9 cellular contexts compared by ENCODE assay signal in genomic region chr7:96685353-96685752, GRCh38. TPM values are rescaled to one million over a fixed set of nuclear protein-coding genes. Genes with fewer than 3 reads are reported as not detected.
DNase-seq lines count a peak whose midpoint lies in the region; ATAC-seq and TF ChIP-seq lines count a peak whose summit lies in the region.
"Had no signal": no experiment of that assay in that cellular context is flagged by ENCODE, and none has a peak within 500 bp of the region (broad histone marks: within the 10 kb centered on the region; RNA-seq: fewer than 3 reads in every experiment).

No MANE protein-coding gene starts in this region.

- ATAC-seq in GM19372 (IDR thresholded peaks at IDR 0.05; ENCODE audit: low read depth, unreplicated experiment): peak; percentile 60
- peak; percentile 85 for ATAC-seq in HG02852 (IDR thresholded peaks at IDR 0.05; ENCODE audit: unreplicated experiment)
- peak; percentile 68 for ATAC-seq in HG03571 (IDR thresholded peaks at IDR 0.05; ENCODE audit: unreplicated experiment)
- ATAC-seq in left ventricle myocardium superior: no peak

- TF ChIP-seq CTCF in GM12865 (IDR thresholded peaks at IDR 0.05; ENCODE audit: insufficient read depth, low read depth, low read length, missing control alignments) (no peak), foreskin fibroblast (IDR thresholded peaks at IDR 0.05; ENCODE audit: low read depth, low read length) (no peak)

- H3K4me3 ChIP-seq in GM12865 (ENCODE audit: low read depth, low read length) (no peak overlapping the region), foreskin fibroblast (ENCODE audit: low read depth in 1 of 2, low read length in 2 of 2) (no peak overlapping the region)

- intact Hi-C loops in left ventricle myocardium superior (cut with micrococcal nuclease): no loop called here

- DNase-seq in GM12865 (ENCODE audit: low read depth) (peak; percentile 38), GM19240 (ENCODE audit: insufficient read length, low spot score) (no peak), left ventricle myocardium superior (no peak), COLO668 (lab: John Stamatoyannopoulos, UW; ENCODE audit: unreplicated experiment) (no peak), foreskin fibroblast (no peak)
- DNase-seq: erythroblast had no signal

RNA-seq across cellular contexts. Expression of gene SEM1, which starts 24.3 kb away (rescaled TPM):
- total RNA-seq in left ventricle myocardium superior: 59.9 TPM
